ENCODE assay signal across 8 cellular contexts in the genomic region with DNA sequence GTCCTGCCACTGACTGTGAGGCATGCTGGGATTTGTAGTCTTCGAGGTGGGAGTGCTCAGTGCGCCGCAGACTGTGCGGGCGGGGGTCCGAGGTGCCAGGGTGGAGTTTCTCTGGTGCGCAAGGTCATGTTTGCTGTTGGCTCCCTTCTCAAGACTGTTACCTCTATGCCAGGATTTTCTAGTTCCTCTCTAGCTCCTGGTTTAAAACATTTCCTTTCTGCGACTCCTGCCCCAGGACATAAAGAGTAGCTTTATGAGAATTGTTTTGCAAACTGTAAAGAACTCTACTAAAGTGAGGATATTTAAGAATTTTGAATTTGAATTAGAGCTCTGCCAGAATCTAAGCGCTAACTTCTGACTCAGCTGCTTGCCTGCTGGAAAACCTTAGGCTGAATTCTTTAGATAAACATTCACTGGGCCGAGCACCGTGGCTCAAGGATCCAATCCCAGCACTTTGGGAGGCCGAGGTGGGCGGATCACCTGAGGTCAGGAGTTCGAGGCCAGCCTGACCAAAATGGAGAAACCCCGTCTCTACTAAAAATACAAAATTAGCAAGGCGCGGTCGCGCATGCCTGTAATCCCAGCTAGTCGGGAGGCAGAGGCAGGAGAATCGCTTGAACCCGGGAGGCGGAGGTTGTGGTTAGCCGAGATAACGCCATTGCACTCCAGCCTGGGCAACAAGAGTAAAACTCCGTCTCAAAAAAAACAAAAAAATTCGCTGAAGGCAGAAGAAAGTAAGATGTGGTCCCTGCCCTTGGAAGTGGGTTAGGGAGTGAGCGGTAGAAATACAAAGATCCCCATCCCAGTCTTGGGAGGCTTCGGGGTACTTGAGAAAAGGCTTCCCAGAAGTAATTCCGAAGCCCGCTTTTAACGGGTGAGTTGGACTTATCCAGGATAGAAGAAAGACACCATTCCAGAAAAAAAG. TPM values are rescaled to one million over a fixed set of nuclear protein-coding genes. Genes with fewer than 3 reads are reported as not detected.
DNase-seq lines count a peak whose midpoint lies in the region; ATAC-seq and TF ChIP-seq lines count a peak whose summit lies in the region.

No MANE protein-coding gene starts in this region.

- H3K4me1 ChIP-seq in SJCRH30, result no peaks in the 10 kb centered on the region
- no peaks in the 10 kb centered on the region for H3K4me1 ChIP-seq in endodermal cell (ENCODE audit: control insufficient read depth, insufficient read depth, low read length)

- H3K27me3 ChIP-seq in SJCRH30 (no peaks in the 10 kb centered on the region), endodermal cell (ENCODE audit: control insufficient read depth, insufficient read depth, low read length, poor library complexity, severe bottlenecking) (no peaks in the 10 kb centered on the region)

- H3K4me3 Mint-ChIP-seq in CD14-positive monocyte (peak overlapping the region; percentile 95 to 99), endodermal cell (peak overlapping the region; percentile 73), nephron (peak overlapping the region; percentile 89 to 99 (median 96))

- intact Hi-C loops in CD14-positive monocyte (cut with micrococcal nuclease), result loop anchor here (2.0 to 10.0 kb wide), 3 partner anchors 15 to 241 kb away; no protein-coding TSS in a partner anchor

- peak overlapping the region; percentile 100 for H3K9ac ChIP-seq in endodermal cell (ENCODE audit: extremely low read depth, low read length, poor library complexity, severe bottlenecking)

- peak overlapping the region; percentile 78 for H3K4me3 ChIP-seq in SJCRH30
- H3K4me3 ChIP-seq in endodermal cell (ENCODE audit: low read length), result peak overlapping the region; percentile 97

- H3K27me3 Mint-ChIP-seq in CD14-positive monocyte (ENCODE audit: low read depth in 3 of 3), result peaks cover 0 to 4% (median 0%) of the 10 kb centered on the region in 3 donors
- no peaks in the 10 kb centered on the region for H3K27me3 Mint-ChIP-seq in endodermal cell (ENCODE audit: insufficient read depth)
- H3K27me3 Mint-ChIP-seq in nephron (ENCODE audit: low read depth), result peaks cover 5% of the 10 kb centered on the region

- H3K36me3 ChIP-seq in SJCRH30, result no peaks in the 10 kb centered on the region
- H3K36me3 ChIP-seq in endodermal cell (ENCODE audit: control insufficient read depth, insufficient read depth, low read length), result no peaks in the 10 kb centered on the region

- DNase-seq in CD14-positive monocyte (ENCODE audit: low spot score), result no peak
- peak; percentile 98 for DNase-seq in SJCRH30
- peak; percentile 99 for DNase-seq in endodermal cell
- DNase-seq in DMS53 treated with DMSO at 0.1 percent for 48 hours (lab: John Stamatoyannopoulos, UW; ENCODE audit: unreplicated experiment), result no peak
- DNase-seq in activated CD4-positive, alpha-beta T cell treated with anti-CD3 and anti-CD28 coated beads for 4 hours, result no peak

- H3K9me3 ChIP-seq in SJCRH30 (replicated peaks) (no peaks in the 10 kb centered on the region), endodermal cell (ENCODE audit: control insufficient read depth, low read length) (no peaks in the 10 kb centered on the region)

- 51 to 57% methylated on average over 23 to 32 of the region's 32 CpGs for WGBS in endodermal cell (ENCODE audit: insufficient coverage in 1 of 2, insufficient read length in 1 of 2), 2 experiments

- H3K27ac Mint-ChIP-seq in CD14-positive monocyte (peak overlapping the region; percentile 100), endodermal cell (peak overlapping the region; percentile 100), nephron (peak overlapping the region; percentile 100)

- H3K4me1 Mint-ChIP-seq in CD14-positive monocyte (peaks cover 37% of the 10 kb centered on the region), endodermal cell (peaks cover 10% of the 10 kb centered on the region), nephron (peaks cover 16% of the 10 kb centered on the region)

- H3K9me3 Mint-ChIP-seq in CD14-positive monocyte (peaks cover 0 to 2% (median 0%) of the 10 kb centered on the region in 7 donors), endodermal cell (no peaks in the 10 kb centered on the region), nephron (no peaks in the 10 kb centered on the region)

- H3K27ac ChIP-seq in SJCRH30 (peak overlapping the region; percentile 97), endodermal cell (ENCODE audit: low read depth, low read length) (peak overlapping the region; percentile 98)

- ATAC-seq in GM21526 (IDR thresholded peaks at IDR 0.05; ENCODE audit: low FRiP score, unreplicated experiment), result peak; percentile 55
- ATAC-seq in HG03565 (IDR thresholded peaks at IDR 0.05; ENCODE audit: unreplicated experiment), result no peak

- H3K36me3 Mint-ChIP-seq in CD14-positive monocyte (no peaks in the 10 kb centered on the region), endodermal cell (ENCODE audit: low read depth) (peaks cover 3% of the 10 kb centered on the region), nephron (ENCODE audit: low read depth) (peaks cover 7% of the 10 kb centered on the region)

- TF ChIP-seq CTCF in CD14-positive monocyte (IDR thresholded peaks at IDR 0.05) (no peak), endodermal cell (conservative IDR thresholded peaks at IDR 0.05) (no peak), nephron (IDR thresholded peaks at IDR 0.05; ENCODE audit: unreplicated experiment in 3 of 3) (no peak)

RNA-seq across cellular contexts. Expression of a gene that starts 1.0 kb away (rescaled TPM):
- 10 to 100 TPM; 26.5 to 40.2 TPM for polyA plus RNA-seq in CD14-positive monocyte
- 51.4 and 60.9 TPM in 2 replicates for total RNA-seq in SJCRH30 (2014; rRNA removed; shearing (Covaris generic))
- total RNA-seq in endodermal cell, result 10 to 100 TPM; 73.8 to 78.6 TPM
- polyA plus RNA-seq in endodermal cell (2013, experiment 1 of 2), result 47.3 TPM
- polyA plus RNA-seq in endodermal cell (2013, experiment 2 of 2), result 44.4 TPM

RNA-seq across cellular contexts. Expression of a gene that starts 28.1 kb away (rescaled TPM):
- polyA plus RNA-seq in CD14-positive monocyte, result not detected
- total RNA-seq in SJCRH30 (2014; rRNA removed; shearing (Covaris generic)), result 0.04 TPM in 1 of 2 replicates, not detected in the other
- total RNA-seq in endodermal cell, result under 1 TPM; 0.58 to 0.88 TPM
- 0.39 TPM for polyA plus RNA-seq in endodermal cell (2013, experiment 1 of 2)
- 0.33 TPM for polyA plus RNA-seq in endodermal cell (2013, experiment 2 of 2)

Comparison
In these comparisons a context has a peak if more than half of its experiments do, and no peak if none do; other contexts are left out.
1. DNase-seq: peak in SJCRH30 (2 of 2) and endodermal cell (single experiment); none in CD14-positive monocyte (single experiment), DMS53 treated with DMSO at 0.1 percent for 48 hours (single experiment) and activated CD4-positive, alpha-beta T cell treated with anti-CD3 and anti-CD28 coated beads for 4 hours (0 of 2).
2. Peak in every context shown above with its lines, with median percentiles within 50 percentile points of each other: H3K27ac Mint-ChIP-seq and H3K4me3 Mint-ChIP-seq.